22 cellular contexts compared by ENCODE assay signal in genomic region chr22:22588485-22589164, GRCh38. TPM values are rescaled to one million over a fixed set of nuclear protein-coding genes. Genes with fewer than 3 reads are reported as not detected.
DNase-seq lines count a peak whose midpoint lies in the region; ATAC-seq, FAIRE-seq and TF ChIP-seq lines count a peak whose summit lies in the region.
"Had no signal": no experiment of that assay in that cellular context is flagged by ENCODE, and none has a peak within 500 bp of the region (broad histone marks: within the 10 kb centered on the region; RNA-seq: fewer than 3 reads in every experiment).

No MANE protein-coding gene starts in this region.

- TF ChIP-seq CTCF in OCI-LY3 (IDR thresholded peaks at IDR 0.05; ENCODE audit: low read depth, low read length) (no peak), K562 (IDR thresholded peaks at IDR 0.05 in 2 of 3, conservative IDR thresholded peaks at IDR 0.05 in 1 of 3; ENCODE audit: insufficient read depth in 2 of 3, low read depth in 1 of 3, low read length in 3 of 3) (no peak), osteocyte (IDR thresholded peaks at IDR 0.05) (no peak), body of pancreas (IDR thresholded peaks at IDR 0.05) (no peak)

- no peaks in the 10 kb centered on the region for H3K36me3 Mint-ChIP-seq in activated naive CD4-positive, alpha-beta T cell treated with anti-CD3 and anti-CD28 coated beads, Interleukin-2, amount 50 U/mL, for 24 hours
- H3K36me3 Mint-ChIP-seq in osteocyte (ENCODE audit: unreplicated experiment): no peaks in the 10 kb centered on the region
- H3K36me3 Mint-ChIP-seq: CD14-positive monocyte; CD4-positive, alpha-beta memory T cell; IgD-negative memory B cell had no signal

- BruUV-seq in K562 (replicated peaks; lab: Mats Ljungman, UMichigan): no TSS peak

- no peak for ATAC-seq in K562
- no peak for ATAC-seq in body of pancreas
- ATAC-seq in aorta (ENCODE audit: low FRiP score): no peak
- ATAC-seq: HepG2 had no signal

- peaks cover 1% of the 10 kb centered on the region for H3K27me3 Mint-ChIP-seq in activated naive CD4-positive, alpha-beta T cell treated with anti-CD3 and anti-CD28 coated beads, Interleukin-2, amount 50 U/mL, for 24 hours
- peaks cover 65% of the 10 kb centered on the region for H3K27me3 Mint-ChIP-seq in osteocyte (ENCODE audit: unreplicated experiment)

- H3K79me2 ChIP-seq in OCI-LY3 (ENCODE audit: low read length): no peaks in the 10 kb centered on the region
- no peaks in the 10 kb centered on the region for H3K79me2 ChIP-seq in K562 (ENCODE audit: control insufficient read depth, insufficient read depth, low read length)

- H3K9me3 Mint-ChIP-seq in activated naive CD4-positive, alpha-beta T cell treated with anti-CD3 and anti-CD28 coated beads, Interleukin-2, amount 50 U/mL, for 24 hours: no peaks in the 10 kb centered on the region
- H3K9me3 Mint-ChIP-seq in osteocyte (ENCODE audit: unreplicated experiment): no peaks in the 10 kb centered on the region
- H3K9me3 Mint-ChIP-seq: CD14-positive monocyte; CD4-positive, alpha-beta memory T cell; H9; IgD-negative memory B cell had no signal

- POLR2A ChIA-PET in K562 (lab: Yijun Ruan, JAX): interaction anchor here (0.6 to 6.7 kb wide), 25 partner anchors 11 to 417 kb away, joined by 3 to 76 read pairs (median 4); partner anchors contain the start of gene PRAME

- peak overlapping the region; percentile 14 for H3K27ac Mint-ChIP-seq in activated naive CD4-positive, alpha-beta T cell treated with anti-CD3 and anti-CD28 coated beads, Interleukin-2, amount 50 U/mL, for 24 hours
- no peak overlapping the region for H3K27ac Mint-ChIP-seq in osteocyte (ENCODE audit: unreplicated experiment)
- H3K27ac Mint-ChIP-seq: CD14-positive monocyte; CD4-positive, alpha-beta memory T cell; H9; IgD-negative memory B cell had no signal

- CTCF ChIA-PET in K562 (lab: Yijun Ruan, JAX; ENCODE audit: low intra/inter-chr PET ratio): interaction anchor here (0.7 to 4.8 kb wide), 3 partner anchors 13 to 125 kb away, joined by 3 to 41 read pairs (median 30); no protein-coding TSS in a partner anchor

- no peak overlapping the region for H3K4me3 ChIP-seq in OCI-LY3 (ENCODE audit: low read length)
- no peak overlapping the region for H3K4me3 ChIP-seq in K562
- H3K4me3 ChIP-seq in body of pancreas: no peak overlapping the region
- no peak overlapping the region for H3K4me3 ChIP-seq in aorta (ENCODE audit: low read length in 2 of 2)

- 1% methylated on average over 12 of the region's 12 CpGs for WGBS in K562 (ENCODE audit: insufficient coverage, low coverage, missing lambda C conversion rate)
- WGBS in body of pancreas, 2 donors: 58 to 64% methylated on average over 12 of the region's 12 CpGs
- 58 to 61% methylated on average over 12 of the region's 12 CpGs for WGBS in aorta, 2 donors

- H3K4me3 Mint-ChIP-seq in activated naive CD4-positive, alpha-beta T cell treated with anti-CD3 and anti-CD28 coated beads, Interleukin-2, amount 50 U/mL, for 24 hours: no peak overlapping the region
- no peak overlapping the region for H3K4me3 Mint-ChIP-seq in osteocyte (ENCODE audit: unreplicated experiment)
- H3K4me3 Mint-ChIP-seq: CD14-positive monocyte; CD4-positive, alpha-beta memory T cell; H9 had no signal

- no peaks in the 10 kb centered on the region for H3K4me1 Mint-ChIP-seq in activated naive CD4-positive, alpha-beta T cell treated with anti-CD3 and anti-CD28 coated beads, Interleukin-2, amount 50 U/mL, for 24 hours
- no peaks in the 10 kb centered on the region for H3K4me1 Mint-ChIP-seq in osteocyte (ENCODE audit: unreplicated experiment)
- H3K4me1 Mint-ChIP-seq: CD14-positive monocyte; CD4-positive, alpha-beta memory T cell; H9 had no signal

- TF ChIP-seq POLR2A in K562 (conservative IDR thresholded peaks at IDR 0.05) (no peak), body of pancreas (IDR thresholded peaks at IDR 0.05) (no peak)

- in situ Hi-C loops in K562 (cut with MboI): loop anchor here (5.0 kb wide), 1 partner anchor 381 kb away; no protein-coding TSS in a partner anchor

- H3K4me1 ChIP-seq in OCI-LY3 (ENCODE audit: low read length) (peaks cover 15% of the 10 kb centered on the region), K562 (replicated peaks in 1 of 2; ENCODE audit: control insufficient read depth in 2 of 2, insufficient read depth in 2 of 2, low read length in 2 of 2) (no peaks in the 10 kb centered on the region), body of pancreas (no peaks in the 10 kb centered on the region), aorta (ENCODE audit: control insufficient read depth in 1 of 2, insufficient read depth in 2 of 2, low read length in 2 of 2) (no peaks in the 10 kb centered on the region)
- H3K4me1 ChIP-seq: BE2C had no signal

- TF ChIP-seq RAD21 in K562 (CRISPR knock-in tag; conservative IDR thresholded peaks at IDR 0.05 in 1 of 2, IDR thresholded peaks at IDR 0.05 in 1 of 2): no peak

- no peak for TF ChIP-seq EP300 in K562 (IDR thresholded peaks at IDR 0.05; ENCODE audit: low read length)

- no peak for DNase-seq in activated naive CD4-positive, alpha-beta T cell (lab: John Stamatoyannopoulos, UW)
- no peak for DNase-seq in K562 (ENCODE audit: extremely low read depth in 1 of 4, low spot score in 3 of 4)
- peak; percentile 30 for DNase-seq in osteocyte (ENCODE audit: extremely low spot score, unreplicated experiment)
- no peak for DNase-seq in body of pancreas
- DNase-seq in central memory CD4-positive, alpha-beta T cell: no peak
- DNase-seq in aorta: no peak
- DNase-seq: 8988T; BE2C; Calu3; CD4-positive, alpha-beta memory T cell; DMS79 treated with DMSO at 0.1 percent for 48 hours; GF-D8; H9 had no signal

- H3K4me2 ChIP-seq in OCI-LY3 (ENCODE audit: low read length) (peak overlapping the region; percentile 44), K562 (ENCODE audit: insufficient read depth, low read length) (no peak overlapping the region)

- H3K9me3 ChIP-seq in OCI-LY3 (ENCODE audit: insufficient read depth, low read length) (no peaks in the 10 kb centered on the region), K562 (replicated peaks; ENCODE audit: control insufficient read depth, insufficient read depth, low read depth, low read length) (no peaks in the 10 kb centered on the region), body of pancreas (no peaks in the 10 kb centered on the region), aorta (ENCODE audit: control insufficient read depth, low read length) (no peaks in the 10 kb centered on the region)
- H3K9me3 ChIP-seq: BE2C had no signal

- intact Hi-C loops in K562 (cut with micrococcal nuclease): no loop called here
- intact Hi-C loops in body of pancreas (cut with DNase I): no loop called here
- intact Hi-C loops in aorta (cut with DNase I): no loop called here

- H3K27me3 ChIP-seq in OCI-LY3 (ENCODE audit: low read depth, low read length) (no peaks in the 10 kb centered on the region), K562 (ENCODE audit: control insufficient read depth in 2 of 2, insufficient read depth in 2 of 2, low read length in 2 of 2) (peaks cover 17 to 33% of the 10 kb centered on the region in 2 experiments; a peak in 4 of 5 replicates), body of pancreas (peaks cover 0 to 3% of the 10 kb centered on the region in 2 donors), aorta (ENCODE audit: control insufficient read depth in 1 of 2, insufficient read depth in 2 of 2, low read length in 1 of 2) (peaks cover 0 to 2% of the 10 kb centered on the region in 2 donors)

- no peak for FAIRE-seq in K562 (lab: Jason Lieb, UNC)
- FAIRE-seq: GM19239, H1, HepG2 had no signal

- H3K9me1 ChIP-seq in K562 (ENCODE audit: control insufficient read depth, insufficient read depth, low read length): no peaks in the 10 kb centered on the region

- H4K20me1 ChIP-seq in OCI-LY3 (ENCODE audit: insufficient read depth, low read length) (no peaks in the 10 kb centered on the region), K562 (replicated peaks; ENCODE audit: control insufficient read depth, insufficient read depth, low read length) (peaks cover 3% of the 10 kb centered on the region)

- H3K36me3 ChIP-seq in OCI-LY3 (replicated peaks; ENCODE audit: low read depth, low read length) (no peaks in the 10 kb centered on the region), K562 (ENCODE audit: control insufficient read depth, insufficient read depth, low read length) (no peaks in the 10 kb centered on the region), body of pancreas (replicated peaks in 1 of 2; ENCODE audit: insufficient read depth in 1 of 2, low read depth in 2 of 2) (no peaks in the 10 kb centered on the region), aorta (ENCODE audit: control insufficient read depth in 1 of 2, insufficient read depth in 2 of 2, low read length in 1 of 2) (no peaks in the 10 kb centered on the region)
- H3K36me3 ChIP-seq: BE2C had no signal

- H3K27ac ChIP-seq in OCI-LY3 (ENCODE audit: low read length): no peak overlapping the region
- H3K27ac ChIP-seq in K562 (ENCODE audit: extremely low read depth, low read depth, low read length): no peak overlapping the region
- H3K27ac ChIP-seq in body of pancreas: no peak overlapping the region
- no peak overlapping the region for H3K27ac ChIP-seq in aorta (ENCODE audit: low read depth in 1 of 2, low read length in 2 of 2)

- H2AFZ ChIP-seq in OCI-LY3 (ENCODE audit: low read depth, low read length) (no peak overlapping the region), K562 (ENCODE audit: low read depth, low read length) (no peak overlapping the region)

- H3K9ac ChIP-seq in OCI-LY3 (ENCODE audit: low read length) (no peak overlapping the region), K562 (ENCODE audit: insufficient read depth in 1 of 2, low read depth in 2 of 2, low read length in 2 of 2) (no peak overlapping the region; a peak in 1 of 4 replicates)

RNA-seq across cellular contexts. Expression of gene PRAME, which starts 29.6 kb away (rescaled TPM):
- total RNA-seq in K562 (2011; cell fraction: chromatin; rRNA removed; ENCODE audit: low replicate concordance): 1,035 and 1,246 TPM in 2 replicates
- 1,013 and 1,088 TPM in 2 replicates for total RNA-seq in K562 (2011; cell fraction: nucleolus; rRNA removed)
- total RNA-seq in K562 (2011; cell fraction: nucleoplasm; rRNA removed): 943 and 1,014 TPM in 2 replicates
- total RNA-seq in K562 (2014; rRNA removed) (968 and 1,107 TPM in 2 replicates), K562 (2014; rRNA removed; fragmentation: Illumina TruSeq; extraction: Trizol) (993 and 1,024 TPM in 2 replicates), K562 (2015; rRNA removed; fragmentation: Illumina TruSeq; extraction: Trizol) (1,048 and 1,089 TPM in 2 replicates), K562 (2021) (1,138 and 1,201 TPM in 2 replicates), osteocyte (not detected in 2 replicates), body of pancreas (not detected), aorta (not detected)
- polyA plus RNA-seq in K562 (2011; rRNA removed) (2,141 and 2,474 TPM in 2 replicates), K562 (2014; fragmentation: Illumina TruSeq; extraction: Trizol) (1,536 and 1,589 TPM in 2 replicates), K562 (2014; fragmentation: Nextera tagmentation; extraction: Ambion mirVana) (1,000 to 10,000 TPM in 1 of 2 experiments, 100 to 1,000 TPM in 1; 662 to 1,142 TPM), K562 (2014; rRNA removed) (1,519 and 1,644 TPM in 2 replicates), aorta (not detected)
- polyA plus RNA-seq in K562 (2011; cell fraction: cytosol; rRNA removed): 2,488 and 2,726 TPM in 2 replicates
- 3,679 and 4,057 TPM in 2 replicates for polyA plus RNA-seq in K562 (2011; cell fraction: nucleus; rRNA removed)
- polyA plus RNA-seq in K562 (2012): 1,108 and 1,453 TPM in 2 replicates
- 1,022 and 1,144 TPM in 2 replicates for polyA minus RNA-seq in K562 (2011; rRNA and poly(A)+ RNA removed)
- polyA minus RNA-seq in K562 (2011; cell fraction: cytosol; rRNA and poly(A)+ RNA removed): 512 and 653 TPM in 2 replicates
- polyA minus RNA-seq in K562 (2011; cell fraction: nucleus; rRNA and poly(A)+ RNA removed): 275 and 419 TPM in 2 replicates
- total RNA-seq: CD4-positive, alpha-beta memory T cell had no signal
- polyA plus RNA-seq: CD14-positive monocyte; CD4-positive, alpha-beta memory T cell; IgD-negative memory B cell had no signal

RNA-seq across cellular contexts. Expression of gene GGTLC2, which starts 55.8 kb away (rescaled TPM):
- total RNA-seq in K562 (2011; cell fraction: chromatin; rRNA removed; ENCODE audit: low replicate concordance): not detected in 2 replicates
- not detected in 2 replicates for total RNA-seq in K562 (2011; cell fraction: nucleolus; rRNA removed)
- not detected in 2 replicates for total RNA-seq in K562 (2011; cell fraction: nucleoplasm; rRNA removed)
- total RNA-seq in K562 (2014; rRNA removed) (not detected in 2 replicates), K562 (2014; rRNA removed; fragmentation: Illumina TruSeq; extraction: Trizol) (not detected in 2 replicates), K562 (2015; rRNA removed; fragmentation: Illumina TruSeq; extraction: Trizol) (not detected in 2 replicates), K562 (2021) (not detected in 2 replicates), osteocyte (not detected in 2 replicates), body of pancreas (not detected), aorta (not detected)
- polyA plus RNA-seq in K562 (2011; rRNA removed) (not detected in 2 replicates), K562 (2014; fragmentation: Illumina TruSeq; extraction: Trizol) (not detected in 2 replicates), K562 (2014; fragmentation: Nextera tagmentation; extraction: Ambion mirVana) (not detected), K562 (2014; rRNA removed) (not detected in 2 replicates), aorta (not detected)
- polyA plus RNA-seq in K562 (2011; cell fraction: cytosol; rRNA removed): not detected in 2 replicates
- not detected in 2 replicates for polyA plus RNA-seq in K562 (2011; cell fraction: nucleus; rRNA removed)
- polyA plus RNA-seq in K562 (2012): not detected in 2 replicates
- not detected in 2 replicates for polyA minus RNA-seq in K562 (2011; rRNA and poly(A)+ RNA removed)
- not detected in 2 replicates for polyA minus RNA-seq in K562 (2011; cell fraction: cytosol; rRNA and poly(A)+ RNA removed)
- not detected in 2 replicates for polyA minus RNA-seq in K562 (2011; cell fraction: nucleus; rRNA and poly(A)+ RNA removed)
- total RNA-seq: A673; Calu3; CD4-positive, alpha-beta memory T cell; H1; H9; HepG2 had no signal
- polyA plus RNA-seq: AG04450; CD14-positive monocyte; CD4-positive, alpha-beta memory T cell; H1; HepG2; IgD-negative memory B cell had no signal

Comparison
In these comparisons a context has a peak if more than half of its experiments do, and no peak if none do; other contexts are left out.
1. RNA of gene PRAME, which starts 29.6 kb away (total RNA-seq): 943 to 1,246 TPM in K562; not detected in aorta, not detected in osteocyte and not detected in body of pancreas; every median in the first group is over 100 times any median in the second.